ENCODE assay signal across 8 cellular contexts in genomic region chr1:151459331-151460046, GRCh38. TPM values are rescaled to one million over a fixed set of nuclear protein-coding genes. Genes with fewer than 3 reads are reported as not detected.
DNase-seq lines count a peak whose midpoint lies in the region; ATAC-seq and TF ChIP-seq lines count a peak whose summit lies in the region.

A gene with protein sequence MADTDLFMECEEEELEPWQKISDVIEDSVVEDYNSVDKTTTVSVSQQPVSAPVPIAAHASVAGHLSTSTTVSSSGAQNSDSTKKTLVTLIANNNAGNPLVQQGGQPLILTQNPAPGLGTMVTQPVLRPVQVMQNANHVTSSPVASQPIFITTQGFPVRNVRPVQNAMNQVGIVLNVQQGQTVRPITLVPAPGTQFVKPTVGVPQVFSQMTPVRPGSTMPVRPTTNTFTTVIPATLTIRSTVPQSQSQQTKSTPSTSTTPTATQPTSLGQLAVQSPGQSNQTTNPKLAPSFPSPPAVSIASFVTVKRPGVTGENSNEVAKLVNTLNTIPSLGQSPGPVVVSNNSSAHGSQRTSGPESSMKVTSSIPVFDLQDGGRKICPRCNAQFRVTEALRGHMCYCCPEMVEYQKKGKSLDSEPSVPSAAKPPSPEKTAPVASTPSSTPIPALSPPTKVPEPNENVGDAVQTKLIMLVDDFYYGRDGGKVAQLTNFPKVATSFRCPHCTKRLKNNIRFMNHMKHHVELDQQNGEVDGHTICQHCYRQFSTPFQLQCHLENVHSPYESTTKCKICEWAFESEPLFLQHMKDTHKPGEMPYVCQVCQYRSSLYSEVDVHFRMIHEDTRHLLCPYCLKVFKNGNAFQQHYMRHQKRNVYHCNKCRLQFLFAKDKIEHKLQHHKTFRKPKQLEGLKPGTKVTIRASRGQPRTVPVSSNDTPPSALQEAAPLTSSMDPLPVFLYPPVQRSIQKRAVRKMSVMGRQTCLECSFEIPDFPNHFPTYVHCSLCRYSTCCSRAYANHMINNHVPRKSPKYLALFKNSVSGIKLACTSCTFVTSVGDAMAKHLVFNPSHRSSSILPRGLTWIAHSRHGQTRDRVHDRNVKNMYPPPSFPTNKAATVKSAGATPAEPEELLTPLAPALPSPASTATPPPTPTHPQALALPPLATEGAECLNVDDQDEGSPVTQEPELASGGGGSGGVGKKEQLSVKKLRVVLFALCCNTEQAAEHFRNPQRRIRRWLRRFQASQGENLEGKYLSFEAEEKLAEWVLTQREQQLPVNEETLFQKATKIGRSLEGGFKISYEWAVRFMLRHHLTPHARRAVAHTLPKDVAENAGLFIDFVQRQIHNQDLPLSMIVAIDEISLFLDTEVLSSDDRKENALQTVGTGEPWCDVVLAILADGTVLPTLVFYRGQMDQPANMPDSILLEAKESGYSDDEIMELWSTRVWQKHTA (N-terminal part only) (minus strand): TSS chr1:151459494. CDS start chr1:151442204, 17,290 bp downstream.

- intact Hi-C loops in Right ventricle myocardium inferior (cut with DNase I) (loop anchor here (1.0 kb wide), 1 partner anchor 14 kb away; no protein-coding TSS in a partner anchor), ovary (cut with DNase I) (loop anchor here in 1 of 4 donors (2.0 kb wide), 1 partner anchor 13 kb away; no protein-coding TSS in a partner anchor)

- ATAC-seq in HG02642 (IDR thresholded peaks at IDR 0.05; ENCODE audit: poor library complexity, unreplicated experiment) (peak; percentile 76), Right ventricle myocardium inferior (peak; percentile 96)

- H3K36me3 ChIP-seq in ovary (no peaks in the 10 kb centered on the region), thymus (ENCODE audit: control insufficient read depth, insufficient read depth) (no peaks in the 10 kb centered on the region)

- TF ChIP-seq CTCF in ovary (IDR thresholded peaks at IDR 0.05) = no peak

- H3K4me1 ChIP-seq in ovary (ENCODE audit: insufficient read depth) = peaks cover 13% of the 10 kb centered on the region
- H3K4me1 ChIP-seq in thymus (ENCODE audit: control insufficient read depth, insufficient read depth, low read length) = peaks cover 12% of the 10 kb centered on the region

- peak within 1 kb of the TSS; percentile 73 for H3K4me3 ChIP-seq in ovary
- peak within 1 kb of the TSS; percentile 99 for H3K4me3 ChIP-seq in thymus (ENCODE audit: low read length)

- DNase-seq in GF-D8 (lab: John Stamatoyannopoulos, UW) (peak; percentile 74), NCI-H1436 (lab: John Stamatoyannopoulos, UW) (peak; percentile 90), SW480 (ENCODE audit: low spot score) (peak; percentile 94), Right ventricle myocardium inferior (ENCODE audit: missing footprints) (peak; percentile 98), ovary (peak; percentile 98)
- DNase-seq in activated naive CD8-positive, alpha-beta T cell treated with anti-CD3 and anti-CD28 coated beads, Interleukin-2, amount 50 U/mL, for 16 hours (ENCODE audit: low read depth, low spot score) = peak; percentile 85

- H3K27ac ChIP-seq in ovary (peak within 1 kb of the TSS; percentile 98 to 99), thymus (ENCODE audit: low read depth) (peak within 1 kb of the TSS; percentile 97)

- H3K27me3 ChIP-seq in ovary = no peaks in the 10 kb centered on the region
- H3K27me3 ChIP-seq in thymus (ENCODE audit: control insufficient read depth, insufficient read depth) = no peaks in the 10 kb centered on the region

- H3K9me3 ChIP-seq in ovary = no peaks in the 10 kb centered on the region
- H3K9me3 ChIP-seq in thymus (ENCODE audit: control insufficient read depth) = no peaks in the 10 kb centered on the region

- WGBS in ovary, 3 donors = 12 to 13% (median 12%) methylated on average over 30 of the region's 30 CpGs
- 13% methylated on average over 30 of the region's 30 CpGs for WGBS in thymus

- no peak for TF ChIP-seq EP300 in ovary (IDR thresholded peaks at IDR 0.05)

- TF ChIP-seq POLR2A in ovary (IDR thresholded peaks at IDR 0.05) = peak; percentile 33

RNA-seq across cellular contexts. Expression of the gene that starts here (rescaled TPM):
- total RNA-seq in Right ventricle myocardium inferior = 37.7 TPM
- total RNA-seq in ovary = 100 to 1,000 TPM in 5 of 7 donors, 10 to 100 TPM in 2; 54.8 to 151 (median 104) TPM
- polyA plus RNA-seq in ovary = 100 to 1,000 TPM in 1 of 2 donors, 10 to 100 TPM in 1; 34.6 to 110 TPM
- 33.5 TPM for polyA plus RNA-seq in thymus

Comparison
In these comparisons a context has a peak if more than half of its experiments do, and no peak if none do; other contexts are left out.
1. Peak in every context shown above with its lines: DNase-seq, ATAC-seq, H3K4me3 ChIP-seq and H3K27ac ChIP-seq.